19 cellular contexts compared by ENCODE assay signal in the genomic region with DNA sequence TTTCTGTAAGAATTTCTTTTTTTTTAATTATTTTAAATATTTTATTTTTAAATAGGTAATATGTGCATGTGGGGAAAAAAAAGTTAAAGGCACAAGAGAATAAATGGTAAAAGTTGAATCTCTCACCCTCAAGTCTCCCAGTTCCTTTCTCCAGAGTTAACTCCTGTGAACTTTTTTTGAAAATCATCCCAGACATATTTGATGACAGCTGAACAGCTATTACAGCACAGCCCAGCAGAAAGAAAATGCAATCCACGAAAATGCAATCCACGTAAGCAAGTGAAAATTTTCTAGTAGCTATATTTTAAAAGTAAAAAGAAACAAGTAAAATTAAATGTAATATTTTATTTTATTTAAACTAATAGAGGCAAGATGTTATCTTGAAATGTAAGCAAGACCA.
"Had no signal": no experiment of that assay in that cellular context is flagged by ENCODE, and none has a peak within 500 bp of the region (broad histone marks: within the 10 kb centered on the region; RNA-seq: fewer than 3 reads in every experiment).

No MANE protein-coding gene starts in this region.

- H3K27ac ChIP-seq: colonic mucosa, gastroesophageal sphincter, right atrium auricular region, spleen, tibial artery, upper lobe of left lung, uterus had no signal

- H3K4me3 ChIP-seq: colonic mucosa, gastroesophageal sphincter, lung, right atrium auricular region, spleen, tibial artery, upper lobe of left lung, uterus had no signal

- H3K27me3 ChIP-seq: colonic mucosa, gastroesophageal sphincter, right atrium auricular region, spleen, tibial artery, upper lobe of left lung, uterus had no signal

- DNase-seq: colonic mucosa; dermis blood vessel endothelial cell; endodermal cell; left colon; left ventricle myocardium superior; mesendoderm; naive thymus-derived CD8-positive, alpha-beta T cell; posterior cingulate gyrus; spleen; stimulated activated CD4-positive, alpha-beta T cell treated with anti-CD3 and anti-CD28 coated beads, Interleukin-15, amount 100 ng/mL, for 24 hours; stimulated activated CD4-positive, alpha-beta T cell treated with anti-CD3 and anti-CD28 coated beads, Interleukin-1b, Interleukin-23, amount 100 ng/mL, for 48 hours; stimulated activated CD4-positive, alpha-beta T cell treated with anti-CD3 and anti-CD28 coated beads, Interleukin-4, amount 100 ng/mL, for 24 hours; tibial artery; upper lobe of left lung; uterus had no signal

- H3K9me3 ChIP-seq: colonic mucosa, gastroesophageal sphincter, right atrium auricular region, spleen, tibial artery, upper lobe of left lung, uterus had no signal

- ATAC-seq: gastroesophageal sphincter; left colon; left ventricle myocardium superior; naive thymus-derived CD8-positive, alpha-beta T cell; stimulated activated memory B cell treated with anti-CD40 and anti-IgM and Interleukin-4, amounts not matched to agents 10 μg/mL and 1 μg/mL and 100 μg/mL, for 72 hours had no signal

- H3K4me1 ChIP-seq: colonic mucosa, gastroesophageal sphincter, spleen, tibial artery, upper lobe of left lung, uterus had no signal

- H3K36me3 ChIP-seq: colonic mucosa, gastroesophageal sphincter, right atrium auricular region, spleen, tibial artery, upper lobe of left lung, uterus had no signal
